In the genomic region with DNA sequence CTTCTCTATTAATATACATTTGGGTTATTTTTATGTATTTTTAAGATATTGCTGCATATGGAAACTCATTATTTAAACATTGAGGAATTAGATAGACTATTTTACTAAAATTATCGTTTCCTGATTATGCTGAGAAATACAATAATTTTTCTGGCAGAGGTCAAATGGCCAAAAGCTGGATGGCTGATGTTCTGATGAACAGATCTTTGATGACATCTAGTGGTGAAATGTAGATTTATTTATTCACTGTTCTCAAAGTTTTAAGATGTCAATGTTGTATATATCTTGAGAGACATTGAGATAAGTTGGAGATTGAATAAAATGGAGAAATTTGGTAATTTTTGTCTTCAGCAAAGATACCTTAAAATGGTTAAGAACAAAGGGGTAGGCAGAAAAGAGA, we compare ENCODE assay signal across 8 cellular contexts.
A peak's percentile ranks its signal among the peaks of the same experiment; 100 is the strongest.
DNase-seq lines count a peak whose midpoint lies in the region; ATAC-seq and TF ChIP-seq lines count a peak whose summit lies in the region.

No MANE protein-coding gene starts in this region.

- 1 to 9% methylated on average over 1 of the region's 1 CpG for WGBS in aorta, 2 donors

- H3K4me1 Mint-ChIP-seq in nephron progenitor cell = peaks cover 5% of the 10 kb centered on the region
- H3K4me1 Mint-ChIP-seq in activated CD4-positive, alpha-beta T cell treated with anti-CD3 and anti-CD28 coated beads, Interleukin-2, amount 10 ng/mL, durations not matched to agents 7 days and 5 days = peaks cover 4% of the 10 kb centered on the region

- H3K9me3 Mint-ChIP-seq in nephron progenitor cell = no peaks in the 10 kb centered on the region
- H3K9me3 Mint-ChIP-seq in activated CD4-positive, alpha-beta T cell treated with anti-CD3 and anti-CD28 coated beads, Interleukin-2, amount 10 ng/mL, durations not matched to agents 7 days and 5 days = no peaks in the 10 kb centered on the region

- H3K36me3 ChIP-seq in HEK293 (ENCODE audit: control insufficient read depth in 2 of 2, insufficient read depth in 1 of 2, low read length in 2 of 2) (no peaks in the 10 kb centered on the region), aorta (ENCODE audit: control insufficient read depth in 1 of 2, insufficient read depth in 2 of 2, low read length in 1 of 2) (no peaks in the 10 kb centered on the region)

- no peak for ATAC-seq in aorta (ENCODE audit: low FRiP score)

- no peaks in the 10 kb centered on the region for H3K27me3 ChIP-seq in aorta (ENCODE audit: control insufficient read depth in 1 of 2, insufficient read depth in 2 of 2, low read length in 1 of 2)

- H3K4me3 ChIP-seq in HEK293 (ENCODE audit: low read depth, low read length) (no peak overlapping the region), aorta (ENCODE audit: low read length in 2 of 2) (no peak overlapping the region)

- POLR2A ChIA-PET in HEK293 (lab: Yijun Ruan, JAX) = no interaction called here
- POLR2A ChIA-PET in activated CD4-positive, alpha-beta T cell treated with anti-CD3 and anti-CD28 coated beads, Interleukin-2, amount 10 ng/mL, durations not matched to agents 7 days and 5 days (lab: Charles Lee) = no interaction called here

- H3K27ac ChIP-seq in HEK293 (ENCODE audit: extremely low read depth, low read depth, low read length) = no peak overlapping the region
- H3K27ac ChIP-seq in aorta (ENCODE audit: low read depth in 1 of 2, low read length in 2 of 2) = no peak overlapping the region

- no peaks in the 10 kb centered on the region for H3K4me1 ChIP-seq in HEK293 (ENCODE audit: control insufficient read depth, insufficient read depth, low read length)
- H3K4me1 ChIP-seq in aorta (ENCODE audit: control insufficient read depth in 1 of 2, insufficient read depth in 2 of 2, low read length in 2 of 2) = no peaks in the 10 kb centered on the region

- CTCF ChIA-PET in HEK293 (lab: Yijun Ruan, JAX) = interaction anchor here (0.7 to 1.8 kb wide), 7 partner anchors 10 to 309 kb away, joined by 3 to 5 read pairs (median 4); no protein-coding TSS in a partner anchor
- CTCF ChIA-PET in activated CD4-positive, alpha-beta T cell treated with anti-CD3 and anti-CD28 coated beads, Interleukin-2, amount 10 ng/mL, durations not matched to agents 7 days and 5 days (lab: Charles Lee) = no interaction called here

- H3K9me3 ChIP-seq in HEK293 (ENCODE audit: control insufficient read depth, insufficient read depth, low read depth, low read length) (no peaks in the 10 kb centered on the region), aorta (ENCODE audit: control insufficient read depth, low read length) (no peaks in the 10 kb centered on the region)

- TF ChIP-seq CTCF in HEK293 (tag by site-specific recombination; IDR thresholded peaks at IDR 0.05) (no peak), nephron progenitor cell (IDR thresholded peaks at IDR 0.05) (peak; percentile 70)

- H3K36me3 Mint-ChIP-seq in nephron progenitor cell (ENCODE audit: low read depth) = no peaks in the 10 kb centered on the region
- no peaks in the 10 kb centered on the region for H3K36me3 Mint-ChIP-seq in activated CD4-positive, alpha-beta T cell treated with anti-CD3 and anti-CD28 coated beads, Interleukin-2, amount 10 ng/mL, durations not matched to agents 7 days and 5 days (ENCODE audit: low read depth)

- no peaks in the 10 kb centered on the region for H3K27me3 Mint-ChIP-seq in nephron progenitor cell (ENCODE audit: low read depth, poor library complexity)
- peaks cover 9% of the 10 kb centered on the region for H3K27me3 Mint-ChIP-seq in activated CD4-positive, alpha-beta T cell treated with anti-CD3 and anti-CD28 coated beads, Interleukin-2, amount 10 ng/mL, durations not matched to agents 7 days and 5 days

- intact Hi-C loops in aorta (cut with DNase I) = loop anchor here in 1 of 2 donors (10.0 kb wide), 1 partner anchor 310 kb away; no protein-coding TSS in a partner anchor

- DNase-seq in EL (peak; percentile 20), NCI-H526 treated with DMSO at 0.1 percent for 48 hours (lab: John Stamatoyannopoulos, UW) (peak; percentile 29), dedifferentiated amniotic fluid mesenchymal stem cell (ENCODE audit: extremely low spot score) (peak; percentile 52), nephron progenitor cell (no peak), aorta (no peak)
- DNase-seq in stimulated activated naive CD4-positive, alpha-beta T cell treated with Interleukin-2 at 50 U/mL for 16 hours (lab: John Stamatoyannopoulos, UW) = no peak
- DNase-seq in activated CD4-positive, alpha-beta T cell treated with anti-CD3 and anti-CD28 coated beads, Interleukin-2, amount 10 ng/mL, durations not matched to agents 7 days and 5 days = no peak

- no peak overlapping the region for H3K27ac Mint-ChIP-seq in nephron progenitor cell
- no peak overlapping the region for H3K27ac Mint-ChIP-seq in activated CD4-positive, alpha-beta T cell treated with anti-CD3 and anti-CD28 coated beads, Interleukin-2, amount 10 ng/mL, durations not matched to agents 7 days and 5 days

- no peak overlapping the region for H3K4me3 Mint-ChIP-seq in nephron progenitor cell
- no peak overlapping the region for H3K4me3 Mint-ChIP-seq in activated CD4-positive, alpha-beta T cell treated with anti-CD3 and anti-CD28 coated beads, Interleukin-2, amount 10 ng/mL, durations not matched to agents 7 days and 5 days

TF ChIP-seq in HEK293, 187 proteins besides CTCF, POLR2A, EP300 and RAD21:
- TF ChIP-seq ZNF548 (tag by site-specific recombination; IDR thresholded peaks at IDR 0.05) (no peak), ZNF555 (tag by site-specific recombination; conservative IDR thresholded peaks at IDR 0.05) (no peak), ZNF654 (tag by site-specific recombination; IDR thresholded peaks at IDR 0.05; ENCODE audit: low read depth) (peak; percentile 69)

Comparison
In these comparisons a context has a peak if more than half of its experiments do, and no peak if none do; other contexts are left out.
1. DNase-seq: peak in EL (single experiment), NCI-H526 treated with DMSO at 0.1 percent for 48 hours (single experiment) and dedifferentiated amniotic fluid mesenchymal stem cell (single experiment); none in nephron progenitor cell (single experiment), aorta (0 of 2), stimulated activated naive CD4-positive, alpha-beta T cell treated with Interleukin-2 at 50 U/mL for 16 hours (single experiment) and activated CD4-positive, alpha-beta T cell treated with anti-CD3 and anti-CD28 coated beads, Interleukin-2, amount 10 ng/mL, durations not matched to agents 7 days and 5 days (single experiment).